In the genomic region with DNA sequence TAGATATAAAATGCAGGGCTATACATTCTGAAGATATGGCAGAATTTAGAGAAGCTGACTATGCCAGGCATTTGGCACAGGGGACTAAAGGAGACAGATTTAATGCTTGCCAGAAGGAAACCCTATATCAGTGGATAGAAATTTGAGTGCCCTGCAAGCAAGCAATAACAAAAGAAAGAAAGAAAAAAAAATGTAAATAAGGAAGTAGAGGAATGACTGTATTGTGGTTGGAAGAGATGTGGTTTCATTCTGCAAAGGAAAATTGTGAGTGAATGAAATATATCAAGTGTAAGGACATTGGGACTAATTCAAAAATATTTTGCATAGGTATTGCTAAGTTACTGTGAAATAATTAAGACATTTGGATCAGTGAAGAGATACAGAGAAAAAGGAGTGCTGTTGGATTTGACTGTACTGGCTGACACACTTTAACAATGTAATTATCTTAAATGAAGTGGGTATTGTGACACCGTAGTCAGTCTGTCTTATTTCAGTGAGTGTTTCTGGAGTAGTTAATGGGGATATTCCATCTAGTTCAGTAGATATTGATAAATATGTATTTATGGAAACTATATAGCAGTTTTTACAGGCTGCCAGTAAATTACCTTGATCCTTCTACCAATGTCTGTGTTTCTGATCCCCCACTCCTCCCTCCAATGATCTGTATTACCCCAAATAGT, we compare ENCODE assay signal across 13 cellular contexts.
"Had no signal": no experiment of that assay in that cellular context is flagged by ENCODE, and none has a peak within 500 bp of the region (broad histone marks: within the 10 kb centered on the region; RNA-seq: fewer than 3 reads in every experiment).

No MANE protein-coding gene starts in this region.

- H3K27ac ChIP-seq: coronary artery, ovary, testis, upper lobe of right lung had no signal

- H3K36me3 ChIP-seq: ovary, upper lobe of right lung had no signal

- ATAC-seq: stimulated activated naive CD8-positive, alpha-beta T cell treated with anti-CD3 and anti-CD28 coated beads, Interleukin-15, amount 100 ng/mL, for 72 hours; upper lobe of right lung had no signal

- H3K4me3 ChIP-seq: coronary artery, ovary, testis, upper lobe of right lung had no signal

- DNase-seq: activated CD4-positive, alpha-beta T cell treated with anti-CD3 and anti-CD28 coated beads, Interleukin-2, amount 50 U/mL, for 1 hour; central memory CD4-positive, alpha-beta T cell; effector CD4-positive, alpha-beta T cell; foreskin melanocyte; mesendoderm; ovary; retina; stimulated activated CD4-positive, alpha-beta T cell treated with anti-CD3 and anti-CD28 coated beads, Interleukin-15, amount 100 ng/mL, for 24 hours; stimulated activated CD4-positive, alpha-beta T cell treated with anti-CD3 and anti-CD28 coated beads, Interleukin-4, amount 100 ng/mL, for 4 hours; stimulated activated naive CD8-positive, alpha-beta T cell treated with anti-CD3 and anti-CD28 coated beads, Interleukin-15, amount 100 ng/mL, for 72 hours; testis; upper lobe of right lung had no signal

- H3K9me3 ChIP-seq: ovary, testis, upper lobe of right lung had no signal

- H3K4me1 ChIP-seq: testis, upper lobe of right lung had no signal

- H3K27me3 ChIP-seq: ovary, testis, upper lobe of right lung had no signal
